ENCODE assay signal across 17 cellular contexts in the genomic region with DNA sequence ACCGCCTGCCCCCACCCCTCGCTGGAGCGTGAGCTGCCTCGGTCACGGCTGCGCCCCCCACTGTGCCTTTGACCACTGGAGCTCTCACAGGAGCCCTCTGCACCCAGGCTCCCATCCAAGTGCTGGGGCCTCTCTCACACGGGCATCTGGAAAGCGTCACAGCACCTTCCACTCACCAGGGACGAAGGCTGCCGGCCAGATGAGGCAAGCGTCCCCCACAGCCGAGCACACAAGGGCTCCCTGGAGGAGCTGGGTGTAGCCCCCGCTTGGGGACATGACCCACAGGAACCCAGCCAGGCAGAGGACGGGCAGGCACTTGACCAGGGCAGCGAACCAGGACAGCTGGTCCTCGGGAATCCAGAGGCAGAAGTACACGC. TPM values are rescaled to one million over a fixed set of nuclear protein-coding genes. Genes with fewer than 3 reads are reported as not detected.
DNase-seq lines count a peak whose midpoint lies in the region; ATAC-seq and TF ChIP-seq lines count a peak whose summit lies in the region.
"Had no signal": no experiment of that assay in that cellular context is flagged by ENCODE, and none has a peak within 500 bp of the region (broad histone marks: within the 10 kb centered on the region; RNA-seq: fewer than 3 reads in every experiment).

No MANE protein-coding gene starts in this region.

- H3K9me3 Mint-ChIP-seq in nephron progenitor cell: no peaks in the 10 kb centered on the region
- H3K9me3 Mint-ChIP-seq: activated CD4-positive, alpha-beta T cell treated with anti-CD3 and anti-CD28 coated beads, Interleukin-2, amount 10 ng/mL, durations not matched to agents 7 days and 5 days; activated T-helper 1 cell treated with anti-CD3 and anti-CD28 coated beads, Interleukin-12 subunit alpha, Interleukin-12 subunit beta, Interleukin-2, Interleukin-4 antibody, amounts not matched to agents 30 ng/mL and 10 ng/mL and 1 ng/mL, durations not matched to agents 14 hours and 24 hours and 36 hours; nephron had no signal

- H3K4me3 Mint-ChIP-seq in nephron progenitor cell: no peak overlapping the region
- H3K4me3 Mint-ChIP-seq: activated CD4-positive, alpha-beta T cell treated with anti-CD3 and anti-CD28 coated beads, Interleukin-2, amount 10 ng/mL, durations not matched to agents 7 days and 5 days; activated T-helper 1 cell treated with anti-CD3 and anti-CD28 coated beads, Interleukin-12 subunit alpha, Interleukin-12 subunit beta, Interleukin-2, Interleukin-4 antibody, amounts not matched to agents 30 ng/mL and 10 ng/mL and 1 ng/mL, durations not matched to agents 14 hours and 24 hours and 36 hours; nephron had no signal

- peak; percentile 80 for ATAC-seq in Right ventricle myocardium superior (ENCODE audit: poor library complexity)
- ATAC-seq in GM21723 (IDR thresholded peaks at IDR 0.05; ENCODE audit: unreplicated experiment): no peak
- ATAC-seq in HG03469 (IDR thresholded peaks at IDR 0.05; ENCODE audit: unreplicated experiment): no peak
- ATAC-seq: HCT116 had no signal

- no peak for TF ChIP-seq CTCF in nephron progenitor cell (IDR thresholded peaks at IDR 0.05)

- H3K27me3 Mint-ChIP-seq in nephron progenitor cell (ENCODE audit: low read depth, poor library complexity): peaks cover 5% of the 10 kb centered on the region
- H3K27me3 Mint-ChIP-seq: activated CD4-positive, alpha-beta T cell treated with anti-CD3 and anti-CD28 coated beads, Interleukin-2, amount 10 ng/mL, durations not matched to agents 7 days and 5 days had no signal

- DNase-seq in SK-N-DZ (ENCODE audit: low spot score) (peak; percentile 79), Right ventricle myocardium superior (peak; percentile 70), nephron progenitor cell (no peak), 8988T (no peak)
- DNase-seq: activated CD4-positive, alpha-beta T cell treated with anti-CD3 and anti-CD28 coated beads, Interleukin-2, amount 10 ng/mL, durations not matched to agents 7 days and 5 days; C1 segment of cervical spinal cord; DMS53; NCI-H2227 treated with DMSO at 0.1 percent for 48 hours; SIG-M5; stimulated activated CD8-positive, alpha-beta memory T cell treated with anti-CD3 and anti-CD28 coated beads, Interleukin-4, amount 100 ng/mL, for 48 hours; T1000 had no signal

- H3K27ac Mint-ChIP-seq in nephron progenitor cell: peak overlapping the region; percentile 72
- H3K27ac Mint-ChIP-seq: activated CD4-positive, alpha-beta T cell treated with anti-CD3 and anti-CD28 coated beads, Interleukin-2, amount 10 ng/mL, durations not matched to agents 7 days and 5 days; activated T-helper 1 cell treated with anti-CD3 and anti-CD28 coated beads, Interleukin-12 subunit alpha, Interleukin-12 subunit beta, Interleukin-2, Interleukin-4 antibody, amounts not matched to agents 30 ng/mL and 10 ng/mL and 1 ng/mL, durations not matched to agents 14 hours and 24 hours and 36 hours had no signal

- intact Hi-C loops in Right ventricle myocardium superior (cut with DNase I): no loop called here

- H3K4me1 Mint-ChIP-seq in nephron progenitor cell: peaks cover 12% of the 10 kb centered on the region
- H3K4me1 Mint-ChIP-seq: activated CD4-positive, alpha-beta T cell treated with anti-CD3 and anti-CD28 coated beads, Interleukin-2, amount 10 ng/mL, durations not matched to agents 7 days and 5 days; nephron had no signal

- H3K36me3 Mint-ChIP-seq in nephron progenitor cell (ENCODE audit: low read depth): peaks cover 21% of the 10 kb centered on the region

RNA-seq across cellular contexts. Expression of gene TMEM86B, which starts 0.6 kb away (rescaled TPM):
- polyA plus RNA-seq in SK-N-DZ (2014; cell fraction: cytosol; rRNA removed): 0.29 and 0.75 TPM in 2 replicates
- 6.8 and 8.0 TPM in 2 replicates for polyA plus RNA-seq in SK-N-DZ (2014; cell fraction: nucleus; rRNA removed)
- 2.3 TPM for total RNA-seq in Right ventricle myocardium superior
- total RNA-seq: ascending aorta had no signal

RNA-seq across cellular contexts. Expression of gene PTPRH, which starts 18.7 kb away (rescaled TPM):
- polyA plus RNA-seq in SK-N-DZ (2014; cell fraction: cytosol; rRNA removed): 0.36 and 1.2 TPM in 2 replicates
- 0.44 and 1.6 TPM in 2 replicates for polyA plus RNA-seq in SK-N-DZ (2014; cell fraction: nucleus; rRNA removed)
- 0.54 TPM for total RNA-seq in Right ventricle myocardium superior
- total RNA-seq: activated CD4-positive, alpha-beta T cell treated with anti-CD3 and anti-CD28 coated beads, Interleukin-2, amount 10 ng/mL, durations not matched to agents 7 days and 5 days had no signal

RNA-seq across cellular contexts. Expression of gene PPP6R1, which starts 30.8 kb away (rescaled TPM):
- 13.9 and 15.3 TPM in 2 replicates for polyA plus RNA-seq in SK-N-DZ (2014; cell fraction: cytosol; rRNA removed)
- polyA plus RNA-seq in SK-N-DZ (2014; cell fraction: nucleus; rRNA removed): 22.0 and 32.5 TPM in 2 replicates
- 37.1 TPM for total RNA-seq in Right ventricle myocardium superior

RNA-seq across cellular contexts. Expression of gene SYT5, which starts 47.9 kb away (rescaled TPM):
- polyA plus RNA-seq in SK-N-DZ (2014; cell fraction: cytosol; rRNA removed): 0.17 and 0.22 TPM in 2 replicates
- polyA plus RNA-seq in SK-N-DZ (2014; cell fraction: nucleus; rRNA removed): 2.4 and 8.4 TPM in 2 replicates
- not detected for total RNA-seq in Right ventricle myocardium superior
- total RNA-seq: activated T-helper 1 cell treated with anti-CD3 and anti-CD28 coated beads, Interleukin-12 subunit alpha, Interleukin-12 subunit beta, Interleukin-2, Interleukin-4 antibody, amounts not matched to agents 30 ng/mL and 10 ng/mL and 1 ng/mL, durations not matched to agents 14 hours and 24 hours and 36 hours; ascending aorta had no signal

RNA-seq across cellular contexts. Expression of gene HSPBP1, which starts 51.9 kb away (rescaled TPM):
- 55.8 and 70.4 TPM in 2 replicates for polyA plus RNA-seq in SK-N-DZ (2014; cell fraction: cytosol; rRNA removed)
- polyA plus RNA-seq in SK-N-DZ (2014; cell fraction: nucleus; rRNA removed): 22.3 and 37.8 TPM in 2 replicates
- 29.2 TPM for total RNA-seq in Right ventricle myocardium superior

Comparison
In these comparisons a context has a peak if more than half of its experiments do, and no peak if none do; other contexts are left out.
1. DNase-seq: peak in SK-N-DZ (single experiment) and Right ventricle myocardium superior (single experiment); none in nephron progenitor cell (single experiment) and 8988T (single experiment).